In genomic region chr2:177243476-177243875, GRCh38 we compare ENCODE assay signal across 9 cellular contexts. TPM values are rescaled to one million over a fixed set of nuclear protein-coding genes. Genes with fewer than 3 reads are reported as not detected.
A peak's percentile ranks its signal among the peaks of the same experiment; 100 is the strongest.
DNase-seq lines count a peak whose midpoint lies in the region; ATAC-seq and TF ChIP-seq lines count a peak whose summit lies in the region.
"Had no signal": no experiment of that assay in that cellular context is flagged by ENCODE, and none has a peak within 500 bp of the region (broad histone marks: within the 10 kb centered on the region; RNA-seq: fewer than 3 reads in every experiment).

No MANE protein-coding gene starts in this region.

- H3K27me3 ChIP-seq in right lobe of liver (no peaks in the 10 kb centered on the region), suprapubic skin (no peaks in the 10 kb centered on the region)

- H3K36me3 ChIP-seq in right lobe of liver (peaks cover 0 to 2% (median 0%) of the 10 kb centered on the region in 4 donors), suprapubic skin (peaks cover 1% of the 10 kb centered on the region)

- H3K4me3 Mint-ChIP-seq in T-helper 2 cell treated with Interferon-gamma antibody and Interleukin-4, amounts not matched to agents 5 μg/mL and 100 μg/mL, for 36 hours: no peak overlapping the region
- peak overlapping the region; percentile 48 for H3K4me3 Mint-ChIP-seq in activated naive CD8-positive, alpha-beta T cell

- no peak for DNase-seq in T-helper 2 cell treated with Interferon-gamma antibody and Interleukin-4, amounts not matched to agents 5 μg/mL and 100 μg/mL, for 36 hours (ENCODE audit: low spot score)
- DNase-seq in T-helper 2 cell (no peak), right lobe of liver (no peak), suprapubic skin (ENCODE audit: low spot score in 2 of 2) (no peak), NCI-H1417 (lab: John Stamatoyannopoulos, UW) (no peak)
- DNase-seq: NCI-H1105 had no signal

- H3K9me3 Mint-ChIP-seq in T-helper 2 cell treated with Interferon-gamma antibody and Interleukin-4, amounts not matched to agents 5 μg/mL and 100 μg/mL, for 36 hours: no peaks in the 10 kb centered on the region
- H3K9me3 Mint-ChIP-seq in activated naive CD8-positive, alpha-beta T cell (ENCODE audit: low read depth): no peaks in the 10 kb centered on the region

- H3K27ac ChIP-seq in right lobe of liver (peak overlapping the region; percentile 13 to 83 (median 52)), suprapubic skin (peak overlapping the region; percentile 92)

- TF ChIP-seq POLR2A in right lobe of liver (IDR thresholded peaks at IDR 0.05) (no peak), suprapubic skin (IDR thresholded peaks at IDR 0.05) (no peak)

- H3K4me1 ChIP-seq in right lobe of liver: peaks cover 0 to 87% (median 34%) of the 10 kb centered on the region in 4 donors
- H3K4me1 ChIP-seq in suprapubic skin: peaks cover 95% of the 10 kb centered on the region

- intact Hi-C loops in right lobe of liver (cut with DNase I): no loop called here

- no peak for TF ChIP-seq EP300 in suprapubic skin (IDR thresholded peaks at IDR 0.05)

- peaks cover 61% of the 10 kb centered on the region for H3K4me1 Mint-ChIP-seq in T-helper 2 cell treated with Interferon-gamma antibody and Interleukin-4, amounts not matched to agents 5 μg/mL and 100 μg/mL, for 36 hours (ENCODE audit: low read depth)
- peaks cover 88% of the 10 kb centered on the region for H3K4me1 Mint-ChIP-seq in activated naive CD8-positive, alpha-beta T cell (ENCODE audit: low read depth)

- peaks cover 32% of the 10 kb centered on the region for H3K36me3 Mint-ChIP-seq in T-helper 2 cell treated with Interferon-gamma antibody and Interleukin-4, amounts not matched to agents 5 μg/mL and 100 μg/mL, for 36 hours (ENCODE audit: low read depth)
- H3K36me3 Mint-ChIP-seq in activated naive CD8-positive, alpha-beta T cell: peaks cover 8% of the 10 kb centered on the region

- peak overlapping the region; percentile 20 for H3K27ac Mint-ChIP-seq in T-helper 2 cell treated with Interferon-gamma antibody and Interleukin-4, amounts not matched to agents 5 μg/mL and 100 μg/mL, for 36 hours
- H3K27ac Mint-ChIP-seq in activated naive CD8-positive, alpha-beta T cell: peak overlapping the region; percentile 82

- H3K27me3 Mint-ChIP-seq in T-helper 2 cell treated with Interferon-gamma antibody and Interleukin-4, amounts not matched to agents 5 μg/mL and 100 μg/mL, for 36 hours (ENCODE audit: low read depth): no peaks in the 10 kb centered on the region
- no peaks in the 10 kb centered on the region for H3K27me3 Mint-ChIP-seq in activated naive CD8-positive, alpha-beta T cell

- TF ChIP-seq CTCF in right lobe of liver (IDR thresholded peaks at IDR 0.05): no peak
- TF ChIP-seq CTCF in suprapubic skin (IDR thresholded peaks at IDR 0.05): no peak

- ATAC-seq in right lobe of liver (no peak), HG03039 (IDR thresholded peaks at IDR 0.05; ENCODE audit: unreplicated experiment) (no peak), GM21423 (IDR thresholded peaks at IDR 0.05; ENCODE audit: unreplicated experiment) (no peak)

- no peaks in the 10 kb centered on the region for H3K9me3 ChIP-seq in right lobe of liver
- H3K9me3 ChIP-seq in suprapubic skin: no peaks in the 10 kb centered on the region

- H3K4me3 ChIP-seq in right lobe of liver (no peak overlapping the region), suprapubic skin (no peak overlapping the region)

RNA-seq across cellular contexts. Expression of gene NFE2L2, which starts 21.1 kb away (rescaled TPM):
- total RNA-seq in right lobe of liver (10 to 100 TPM; 27.9 to 83.6 (median 35.6) TPM), suprapubic skin (100 to 1,000 TPM; 130 to 180 (median 160) TPM)

RNA-seq across cellular contexts. Expression of gene HNRNPA3, which starts 30.9 kb away (rescaled TPM):
- total RNA-seq in right lobe of liver (10 to 100 TPM; 22.4 to 70.4 (median 54.8) TPM), suprapubic skin (10 to 100 TPM; 37.8 to 99.9 (median 43.8) TPM)
